1 cellular context compared by ENCODE assay signal in the genomic region with DNA sequence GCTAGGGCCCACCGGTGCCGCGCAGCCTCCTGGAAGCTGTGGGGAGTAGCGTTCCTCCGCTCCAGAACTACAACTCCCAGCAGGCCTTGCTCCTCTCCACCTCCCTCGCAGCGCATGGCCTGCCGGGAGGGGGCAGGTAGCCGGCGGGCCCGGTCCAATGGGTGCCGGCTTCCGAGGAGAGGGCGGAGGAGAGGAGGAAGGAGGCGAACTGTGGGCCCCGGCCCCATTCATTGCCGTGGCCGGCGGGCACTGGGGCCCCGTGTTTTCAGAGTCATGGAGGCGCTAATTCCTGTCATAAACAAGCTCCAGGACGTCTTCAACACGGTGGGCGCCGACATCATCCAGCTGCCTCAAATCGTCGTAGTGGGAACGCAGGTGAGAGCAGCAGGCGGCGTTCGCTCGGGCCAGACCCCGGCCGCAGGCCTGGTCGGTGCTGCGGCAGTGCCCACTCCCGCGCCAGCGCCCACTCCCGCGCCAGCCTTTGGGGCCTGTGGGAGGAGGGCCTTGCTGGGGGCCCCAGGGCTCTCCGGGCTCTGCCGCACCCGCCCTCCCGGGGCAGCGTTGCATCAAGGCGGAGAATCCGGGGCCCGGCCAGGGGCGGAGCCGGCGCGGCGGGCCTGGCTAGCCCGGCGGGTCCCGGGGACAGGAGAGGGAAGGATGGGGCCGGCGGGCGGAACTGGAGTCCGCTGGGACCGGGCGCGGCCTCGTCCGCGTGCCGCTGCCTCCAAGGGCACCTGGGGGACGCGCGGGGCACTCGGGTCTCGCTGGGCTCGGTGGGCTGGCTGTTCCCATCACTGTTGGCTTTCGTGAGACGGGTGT.
TF ChIP-seq lines count a peak whose summit lies in the region.

Gene DNM1L (plus strand): TSS at position 211 of the 819 bp plus-strand sequence. CDS start 63 bp downstream, at position 274.

TF ChIP-seq in H1, 55 proteins besides CTCF, POLR2A, EP300 and RAD21:
- TF ChIP-seq RXRA (IDR thresholded peaks at IDR 0.05; ENCODE audit: insufficient read depth, low read depth, low read length) = no peak
- TF ChIP-seq TAF1 (IDR thresholded peaks at IDR 0.05; ENCODE audit: low read depth, low read length) = peak; percentile 91
- no peak for TF ChIP-seq POU5F1 (IDR thresholded peaks at IDR 0.05; ENCODE audit: low read depth, low read length)
- TF ChIP-seq CHD2 (IDR thresholded peaks at IDR 0.05; ENCODE audit: low read length) = peak; percentile 62
- peak; percentile 61 for TF ChIP-seq TAF7 (optimal IDR thresholded peaks at IDR 0.05; ENCODE audit: borderline replicate concordance, low read depth, low read length)
- TF ChIP-seq SP1 (IDR thresholded peaks at IDR 0.05; ENCODE audit: low read depth, low read length) = no peak
- no peak for TF ChIP-seq SRF (IDR thresholded peaks at IDR 0.05; ENCODE audit: low read depth, low read length)
- TF ChIP-seq CBX5 (IDR thresholded peaks at IDR 0.05; ENCODE audit: low read depth, low read length) = no peak
- TF ChIP-seq JUND (IDR thresholded peaks at IDR 0.05; ENCODE audit: low read length) = no peak
- no peak for TF ChIP-seq GABPA (IDR thresholded peaks at IDR 0.05; ENCODE audit: borderline replicate concordance, insufficient read depth, low read length)
- TF ChIP-seq PHF8 (conservative IDR thresholded peaks at IDR 0.05; ENCODE audit: low read depth, low read length) = peak; percentile 91
- no peak for TF ChIP-seq EZH2 (IDR thresholded peaks at IDR 0.05; ENCODE audit: low read depth, low read length, severe bottlenecking)
- TF ChIP-seq KDM1A (IDR thresholded peaks at IDR 0.05; ENCODE audit: borderline replicate concordance, low read length) = no peak
- no peak for TF ChIP-seq JUN (IDR thresholded peaks at IDR 0.05; ENCODE audit: low read depth, low read length)
- TF ChIP-seq, protein P1, sequence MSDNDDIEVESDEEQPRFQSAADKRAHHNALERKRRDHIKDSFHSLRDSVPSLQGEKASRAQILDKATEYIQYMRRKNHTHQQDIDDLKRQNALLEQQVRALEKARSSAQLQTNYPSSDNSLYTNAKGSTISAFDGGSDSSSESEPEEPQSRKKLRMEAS (IDR thresholded peaks at IDR 0.05) = peak; percentile 73
- TF ChIP-seq HDAC2 (IDR thresholded peaks at IDR 0.05; ENCODE audit: borderline replicate concordance in 1 of 2, low read depth in 2 of 2, low read length in 2 of 2) = peak; percentile 27 to 88; a peak in 2 of 4 replicates
- TF ChIP-seq SAP30 (IDR thresholded peaks at IDR 0.05; ENCODE audit: insufficient read depth, insufficient replicate concordance, low read length) = no peak
- no peak for TF ChIP-seq ATF2 (IDR thresholded peaks at IDR 0.05; ENCODE audit: low read length)
- no peak for TF ChIP-seq USF2 (IDR thresholded peaks at IDR 0.05; ENCODE audit: low read length)
- no peak for TF ChIP-seq ATF3 (IDR thresholded peaks at IDR 0.05; ENCODE audit: insufficient read depth, low read depth, low read length)
- TF ChIP-seq ASH2L (IDR thresholded peaks at IDR 0.05; ENCODE audit: low read length) = no peak
- TF ChIP-seq EGR1 (IDR thresholded peaks at IDR 0.05; ENCODE audit: borderline replicate concordance, low read depth, low read length) = 0 out of 2 replicates have a peak, but pooled peaks have one; percentile 27
- TF ChIP-seq POLR2AphosphoS5 (IDR thresholded peaks at IDR 0.05; ENCODE audit: low read depth, low read length) = peak; percentile 54
- TF ChIP-seq SUZ12 (IDR thresholded peaks at IDR 0.05; ENCODE audit: low read length) = no peak
- peak in 1 of 2 experiments; percentile 83; a peak in 1 of 4 replicates for TF ChIP-seq SIN3A (conservative IDR thresholded peaks at IDR 0.05 in 1 of 2, IDR thresholded peaks at IDR 0.05 in 1 of 2; ENCODE audit: low read depth in 1 of 2, low read length in 2 of 2)
- TF ChIP-seq TBP (IDR thresholded peaks at IDR 0.05; ENCODE audit: low read depth, low read length) = peak; percentile 90
- TF ChIP-seq E2F6 (IDR thresholded peaks at IDR 0.05) = peak; percentile 55
- TF ChIP-seq TCF12 (IDR thresholded peaks at IDR 0.05; ENCODE audit: low read depth, low read length) = no peak
- TF ChIP-seq GTF2F1 (IDR thresholded peaks at IDR 0.05; ENCODE audit: borderline replicate concordance, low read depth, low read length) = peak; percentile 40; the same call in 1 of the 2 replicates
- TF ChIP-seq CREB1 (IDR thresholded peaks at IDR 0.05) = 0 out of 2 replicates have a peak, but pooled peaks have one; percentile 16
- no peak for TF ChIP-seq KDM5A (IDR thresholded peaks at IDR 0.05; ENCODE audit: low read length)
- TF ChIP-seq RNF2 (IDR thresholded peaks at IDR 0.05; ENCODE audit: borderline replicate concordance, low read depth, low read length, missing control alignments, poor library complexity, severe bottlenecking) = no peak
- TF ChIP-seq, protein P2, sequence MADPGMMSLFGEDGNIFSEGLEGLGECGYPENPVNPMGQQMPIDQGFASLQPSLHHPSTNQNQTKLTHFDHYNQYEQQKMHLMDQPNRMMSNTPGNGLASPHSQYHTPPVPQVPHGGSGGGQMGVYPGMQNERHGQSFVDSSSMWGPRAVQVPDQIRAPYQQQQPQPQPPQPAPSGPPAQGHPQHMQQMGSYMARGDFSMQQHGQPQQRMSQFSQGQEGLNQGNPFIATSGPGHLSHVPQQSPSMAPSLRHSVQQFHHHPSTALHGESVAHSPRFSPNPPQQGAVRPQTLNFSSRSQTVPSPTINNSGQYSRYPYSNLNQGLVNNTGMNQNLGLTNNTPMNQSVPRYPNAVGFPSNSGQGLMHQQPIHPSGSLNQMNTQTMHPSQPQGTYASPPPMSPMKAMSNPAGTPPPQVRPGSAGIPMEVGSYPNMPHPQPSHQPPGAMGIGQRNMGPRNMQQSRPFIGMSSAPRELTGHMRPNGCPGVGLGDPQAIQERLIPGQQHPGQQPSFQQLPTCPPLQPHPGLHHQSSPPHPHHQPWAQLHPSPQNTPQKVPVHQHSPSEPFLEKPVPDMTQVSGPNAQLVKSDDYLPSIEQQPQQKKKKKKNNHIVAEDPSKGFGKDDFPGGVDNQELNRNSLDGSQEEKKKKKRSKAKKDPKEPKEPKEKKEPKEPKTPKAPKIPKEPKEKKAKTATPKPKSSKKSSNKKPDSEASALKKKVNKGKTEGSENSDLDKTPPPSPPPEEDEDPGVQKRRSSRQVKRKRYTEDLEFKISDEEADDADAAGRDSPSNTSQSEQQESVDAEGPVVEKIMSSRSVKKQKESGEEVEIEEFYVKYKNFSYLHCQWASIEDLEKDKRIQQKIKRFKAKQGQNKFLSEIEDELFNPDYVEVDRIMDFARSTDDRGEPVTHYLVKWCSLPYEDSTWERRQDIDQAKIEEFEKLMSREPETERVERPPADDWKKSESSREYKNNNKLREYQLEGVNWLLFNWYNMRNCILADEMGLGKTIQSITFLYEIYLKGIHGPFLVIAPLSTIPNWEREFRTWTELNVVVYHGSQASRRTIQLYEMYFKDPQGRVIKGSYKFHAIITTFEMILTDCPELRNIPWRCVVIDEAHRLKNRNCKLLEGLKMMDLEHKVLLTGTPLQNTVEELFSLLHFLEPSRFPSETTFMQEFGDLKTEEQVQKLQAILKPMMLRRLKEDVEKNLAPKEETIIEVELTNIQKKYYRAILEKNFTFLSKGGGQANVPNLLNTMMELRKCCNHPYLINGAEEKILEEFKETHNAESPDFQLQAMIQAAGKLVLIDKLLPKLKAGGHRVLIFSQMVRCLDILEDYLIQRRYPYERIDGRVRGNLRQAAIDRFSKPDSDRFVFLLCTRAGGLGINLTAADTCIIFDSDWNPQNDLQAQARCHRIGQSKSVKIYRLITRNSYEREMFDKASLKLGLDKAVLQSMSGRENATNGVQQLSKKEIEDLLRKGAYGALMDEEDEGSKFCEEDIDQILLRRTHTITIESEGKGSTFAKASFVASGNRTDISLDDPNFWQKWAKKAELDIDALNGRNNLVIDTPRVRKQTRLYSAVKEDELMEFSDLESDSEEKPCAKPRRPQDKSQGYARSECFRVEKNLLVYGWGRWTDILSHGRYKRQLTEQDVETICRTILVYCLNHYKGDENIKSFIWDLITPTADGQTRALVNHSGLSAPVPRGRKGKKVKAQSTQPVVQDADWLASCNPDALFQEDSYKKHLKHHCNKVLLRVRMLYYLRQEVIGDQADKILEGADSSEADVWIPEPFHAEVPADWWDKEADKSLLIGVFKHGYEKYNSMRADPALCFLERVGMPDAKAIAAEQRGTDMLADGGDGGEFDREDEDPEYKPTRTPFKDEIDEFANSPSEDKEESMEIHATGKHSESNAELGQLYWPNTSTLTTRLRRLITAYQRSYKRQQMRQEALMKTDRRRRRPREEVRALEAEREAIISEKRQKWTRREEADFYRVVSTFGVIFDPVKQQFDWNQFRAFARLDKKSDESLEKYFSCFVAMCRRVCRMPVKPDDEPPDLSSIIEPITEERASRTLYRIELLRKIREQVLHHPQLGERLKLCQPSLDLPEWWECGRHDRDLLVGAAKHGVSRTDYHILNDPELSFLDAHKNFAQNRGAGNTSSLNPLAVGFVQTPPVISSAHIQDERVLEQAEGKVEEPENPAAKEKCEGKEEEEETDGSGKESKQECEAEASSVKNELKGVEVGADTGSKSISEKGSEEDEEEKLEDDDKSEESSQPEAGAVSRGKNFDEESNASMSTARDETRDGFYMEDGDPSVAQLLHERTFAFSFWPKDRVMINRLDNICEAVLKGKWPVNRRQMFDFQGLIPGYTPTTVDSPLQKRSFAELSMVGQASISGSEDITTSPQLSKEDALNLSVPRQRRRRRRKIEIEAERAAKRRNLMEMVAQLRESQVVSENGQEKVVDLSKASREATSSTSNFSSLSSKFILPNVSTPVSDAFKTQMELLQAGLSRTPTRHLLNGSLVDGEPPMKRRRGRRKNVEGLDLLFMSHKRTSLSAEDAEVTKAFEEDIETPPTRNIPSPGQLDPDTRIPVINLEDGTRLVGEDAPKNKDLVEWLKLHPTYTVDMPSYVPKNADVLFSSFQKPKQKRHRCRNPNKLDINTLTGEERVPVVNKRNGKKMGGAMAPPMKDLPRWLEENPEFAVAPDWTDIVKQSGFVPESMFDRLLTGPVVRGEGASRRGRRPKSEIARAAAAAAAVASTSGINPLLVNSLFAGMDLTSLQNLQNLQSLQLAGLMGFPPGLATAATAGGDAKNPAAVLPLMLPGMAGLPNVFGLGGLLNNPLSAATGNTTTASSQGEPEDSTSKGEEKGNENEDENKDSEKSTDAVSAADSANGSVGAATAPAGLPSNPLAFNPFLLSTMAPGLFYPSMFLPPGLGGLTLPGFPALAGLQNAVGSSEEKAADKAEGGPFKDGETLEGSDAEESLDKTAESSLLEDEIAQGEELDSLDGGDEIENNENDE (IDR thresholded peaks at IDR 0.05; ENCODE audit: insufficient replicate concordance, low read length) = no peak
- TF ChIP-seq RBBP5 (IDR thresholded peaks at IDR 0.05; ENCODE audit: borderline replicate concordance, low read depth, low read length) = peak; percentile 97
- no peak for TF ChIP-seq BRCA1 (IDR thresholded peaks at IDR 0.05; ENCODE audit: low read depth, low read length)
- no peak for TF ChIP-seq BCL11A (IDR thresholded peaks at IDR 0.05; ENCODE audit: low read depth in 2 of 2, low read length in 2 of 2)
- TF ChIP-seq BACH1 (IDR thresholded peaks at IDR 0.05; ENCODE audit: low read length) = no peak
- TF ChIP-seq SIRT6 (IDR thresholded peaks at IDR 0.05; ENCODE audit: low read length) = no peak
- TF ChIP-seq CHD1 (IDR thresholded peaks at IDR 0.05; ENCODE audit: low read depth, low read length) = no peak
- TF ChIP-seq NANOG (IDR thresholded peaks at IDR 0.05; ENCODE audit: insufficient read depth, low read depth, low read length, poor library complexity, severe bottlenecking) = no peak
- TF ChIP-seq YY1 (IDR thresholded peaks at IDR 0.05; ENCODE audit: low read depth, low read length) = peak; percentile 70
- no peak for TF ChIP-seq CBX8 (IDR thresholded peaks at IDR 0.05; ENCODE audit: borderline replicate concordance, low read depth, low read length)
- TF ChIP-seq ZNF274 (IDR thresholded peaks at IDR 0.05; ENCODE audit: borderline replicate concordance, extremely low read depth, low read length) = no peak
- TF ChIP-seq HDAC6 (IDR thresholded peaks at IDR 0.05; ENCODE audit: low read depth, low read length) = no peak
- TF ChIP-seq SP4 (IDR thresholded peaks at IDR 0.05; ENCODE audit: low read length) = no peak
- peak; percentile 51; the same call in 1 of the 2 replicates for TF ChIP-seq NRF1 (IDR thresholded peaks at IDR 0.05; ENCODE audit: low read depth, low read length)
- TF ChIP-seq RFX5 (IDR thresholded peaks at IDR 0.05; ENCODE audit: borderline replicate concordance, low read depth, low read length) = no peak
- no peak for TF ChIP-seq CEBPB (IDR thresholded peaks at IDR 0.05; ENCODE audit: low read depth, low read length)
- TF ChIP-seq KDM4A (IDR thresholded peaks at IDR 0.05; ENCODE audit: low read depth, low read length, severe bottlenecking) = peak; percentile 87
- no peak for TF ChIP-seq CTBP2 (IDR thresholded peaks at IDR 0.05; ENCODE audit: borderline replicate concordance, insufficient read depth, insufficient read length, low read length)
- TF ChIP-seq MAFK (IDR thresholded peaks at IDR 0.05; ENCODE audit: low read depth, low read length) = no peak
- TF ChIP-seq TEAD4 (IDR thresholded peaks at IDR 0.05; ENCODE audit: low read depth, low read length) = no peak
- TF ChIP-seq FOSL1 (IDR thresholded peaks at IDR 0.05; ENCODE audit: insufficient read depth, low read depth, low read length) = no peak
- no peak for TF ChIP-seq SP2 (IDR thresholded peaks at IDR 0.05; ENCODE audit: low read length)
- peak; percentile 85 for TF ChIP-seq SIX5 (IDR thresholded peaks at IDR 0.05; ENCODE audit: low read depth, low read length)
